8 cellular contexts compared by ENCODE assay signal in genomic region chr12:94941440-94941862, GRCh38.
A peak's percentile ranks its signal among the peaks of the same experiment; 100 is the strongest.
DNase-seq lines count a peak whose midpoint lies in the region; ATAC-seq, FAIRE-seq and TF ChIP-seq lines count a peak whose summit lies in the region.

No MANE protein-coding gene starts in this region.

- H4K20me1 ChIP-seq in SK-N-SH (ENCODE audit: insufficient read depth) (no peaks in the 10 kb centered on the region), K562 (replicated peaks; ENCODE audit: control insufficient read depth, insufficient read depth, low read length) (no peaks in the 10 kb centered on the region)

- H3K79me2 ChIP-seq in SK-N-SH (ENCODE audit: insufficient read depth): no peaks in the 10 kb centered on the region
- H3K79me2 ChIP-seq in K562 (ENCODE audit: control insufficient read depth, insufficient read depth, low read length): no peaks in the 10 kb centered on the region

- no peak for TF ChIP-seq RAD21 in SK-N-SH (IDR thresholded peaks at IDR 0.05; ENCODE audit: low read length)
- TF ChIP-seq RAD21 in K562 (CRISPR knock-in tag; conservative IDR thresholded peaks at IDR 0.05 in 1 of 2, IDR thresholded peaks at IDR 0.05 in 1 of 2): no peak

- TF ChIP-seq POLR2A in breast epithelium (IDR thresholded peaks at IDR 0.05) (no peak), K562 (conservative IDR thresholded peaks at IDR 0.05) (no peak), tibial nerve (IDR thresholded peaks at IDR 0.05) (no peak)

- H3K4me3 Mint-ChIP-seq in MCF 10A (ENCODE audit: unreplicated experiment): no peak overlapping the region

- H3K27me3 ChIP-seq in breast epithelium: no peaks in the 10 kb centered on the region
- no peaks in the 10 kb centered on the region for H3K27me3 ChIP-seq in SK-N-SH (ENCODE audit: insufficient read depth)
- peaks cover 6% of the 10 kb centered on the region in 2 experiments; a peak in 3 of 5 replicates for H3K27me3 ChIP-seq in K562 (ENCODE audit: control insufficient read depth in 2 of 2, insufficient read depth in 2 of 2, low read length in 2 of 2)
- no peaks in the 10 kb centered on the region for H3K27me3 ChIP-seq in tibial nerve

- 0 out of 2 replicates have a peak overlapping the region, but pooled peaks have one; percentile 23 for H3K4me2 ChIP-seq in SK-N-SH
- H3K4me2 ChIP-seq in K562 (ENCODE audit: insufficient read depth, low read length): no peak overlapping the region

- intact Hi-C loops in MCF 10A (cut with micrococcal nuclease) (no loop called here), breast epithelium (cut with DNase I; ENCODE audit: low total_unique reads) (no loop called here), K562 (cut with micrococcal nuclease) (no loop called here), mucosa of descending colon (cut with DNase I, micrococcal nuclease) (no loop called here)

- H2AFZ ChIP-seq in SK-N-SH (ENCODE audit: low read depth) (no peak overlapping the region; the same call in 1 of the 2 replicates), K562 (ENCODE audit: low read depth, low read length) (no peak overlapping the region)

- POLR2A ChIA-PET in MCF 10A (lab: Yijun Ruan, JAX) (interaction anchor here (0.7 to 2.2 kb wide), 4 partner anchors 10 to 41 kb away, joined by 3 to 14 read pairs (median 4); no protein-coding TSS in a partner anchor), SK-N-SH (lab: Yijun Ruan, JAX) (no interaction called here), K562 (lab: Yijun Ruan, JAX) (no interaction called here)

- H3K9me3 ChIP-seq in breast epithelium (no peaks in the 10 kb centered on the region), SK-N-SH (no peaks in the 10 kb centered on the region), K562 (replicated peaks; ENCODE audit: control insufficient read depth, insufficient read depth, low read depth, low read length) (no peaks in the 10 kb centered on the region), mucosa of descending colon (no peaks in the 10 kb centered on the region), tibial nerve (no peaks in the 10 kb centered on the region)

- peaks cover 5% of the 10 kb centered on the region for H3K36me3 Mint-ChIP-seq in MCF 10A (ENCODE audit: insufficient read depth, unreplicated experiment)

- no peak for TF ChIP-seq EP300 in SK-N-SH (IDR thresholded peaks at IDR 0.05; ENCODE audit: borderline replicate concordance in 1 of 2, low read depth in 1 of 2, low read length in 1 of 2)
- no peak for TF ChIP-seq EP300 in K562 (IDR thresholded peaks at IDR 0.05; ENCODE audit: low read length)
- TF ChIP-seq EP300 in tibial nerve (IDR thresholded peaks at IDR 0.05): peak; percentile 29 to 77

- BruUV-seq in MCF 10A (replicated peaks; lab: Mats Ljungman, UMichigan) (no TSS peak), K562 (replicated peaks; lab: Mats Ljungman, UMichigan) (no TSS peak)

- H3K4me1 ChIP-seq in breast epithelium (no peaks in the 10 kb centered on the region), SK-N-SH (ENCODE audit: control insufficient read depth in 1 of 2, insufficient read depth in 2 of 2, low read depth in 1 of 2, low read length in 1 of 2) (no peaks in the 10 kb centered on the region; a peak in 1 of 4 replicates), K562 (replicated peaks in 1 of 2; ENCODE audit: control insufficient read depth in 2 of 2, insufficient read depth in 2 of 2, low read length in 2 of 2) (peaks cover 2 to 4% of the 10 kb centered on the region in 2 experiments; a peak in 3 of 5 replicates), mucosa of descending colon (ENCODE audit: low read depth) (no peaks in the 10 kb centered on the region), tibial nerve (peaks cover 0 to 13% (median 4%) of the 10 kb centered on the region in 4 donors)

- ATAC-seq in K562 (no peak), mucosa of descending colon (peak; percentile 70), HG02798 (IDR thresholded peaks at IDR 0.05; ENCODE audit: poor library complexity, unreplicated experiment) (no peak), HG03025 (IDR thresholded peaks at IDR 0.05; ENCODE audit: low FRiP score, unreplicated experiment) (no peak)

- H3K9me3 Mint-ChIP-seq in MCF 10A (ENCODE audit: unreplicated experiment): no peaks in the 10 kb centered on the region

- 19% methylated on average over 7 of the region's 7 CpGs for WGBS in SK-N-SH (ENCODE audit: low lambda C conversion rate)
- 5% methylated on average over 7 of the region's 7 CpGs for WGBS in K562 (ENCODE audit: insufficient coverage, low coverage, missing lambda C conversion rate)
- WGBS in tibial nerve, 2 donors: 10 to 15% methylated on average over 7 of the region's 7 CpGs

- H3K36me3 ChIP-seq in breast epithelium: no peaks in the 10 kb centered on the region
- no peaks in the 10 kb centered on the region for H3K36me3 ChIP-seq in SK-N-SH (replicated peaks in 1 of 2; ENCODE audit: control insufficient read depth in 1 of 2, insufficient read depth in 2 of 2, low read length in 1 of 2)
- H3K36me3 ChIP-seq in K562 (ENCODE audit: control insufficient read depth, insufficient read depth, low read length): no peaks in the 10 kb centered on the region
- no peaks in the 10 kb centered on the region for H3K36me3 ChIP-seq in mucosa of descending colon (ENCODE audit: low read depth)
- H3K36me3 ChIP-seq in tibial nerve: no peaks in the 10 kb centered on the region

- DNase-seq in MCF 10A (ENCODE audit: unreplicated experiment) (peak; percentile 77), breast epithelium (ENCODE audit: low spot score in 2 of 2) (no peak), SK-N-SH (peak; percentile 33), K562 (ENCODE audit: extremely low read depth in 1 of 4, low spot score in 3 of 4) (peak in 2 of 4 experiments; percentile 21 to 27), mucosa of descending colon (peak in 1 of 3 donors; percentile 18), tibial nerve (ENCODE audit: low spot score in 2 of 2) (peak; percentile 35 to 59)

- H3K9me2 ChIP-seq in SK-N-SH: no peaks in the 10 kb centered on the region

- no peaks in the 10 kb centered on the region for H3F3A ChIP-seq in SK-N-SH (replicated peaks; ENCODE audit: insufficient read depth)

- CTCF ChIA-PET in MCF 10A (lab: Yijun Ruan, JAX) (interaction anchor here (0.6 kb wide), 1 partner anchor 666 kb away, joined by 4 read pairs; no protein-coding TSS in a partner anchor), SK-N-SH (lab: Yijun Ruan, JAX) (interaction anchor here (1.3 kb wide), 1 partner anchor 66 kb away, joined by 3 read pairs; no protein-coding TSS in a partner anchor), K562 (lab: Yijun Ruan, JAX; ENCODE audit: low intra/inter-chr PET ratio) (no interaction called here)

- H3K4me1 Mint-ChIP-seq in MCF 10A (ENCODE audit: insufficient read depth, unreplicated experiment): peaks cover 10% of the 10 kb centered on the region

- H3K27ac Mint-ChIP-seq in MCF 10A (ENCODE audit: low read depth, unreplicated experiment): peak overlapping the region; percentile 86

- no peak overlapping the region for H3K9ac ChIP-seq in SK-N-SH
- no peak overlapping the region for H3K9ac ChIP-seq in K562 (ENCODE audit: insufficient read depth in 1 of 2, low read depth in 2 of 2, low read length in 2 of 2)

- in situ Hi-C loops in K562 (cut with MboI): no loop called here

- FAIRE-seq in K562 (lab: Jason Lieb, UNC): no peak

- no peak for TF ChIP-seq CTCF in MCF 10A (IDR thresholded peaks at IDR 0.05; ENCODE audit: unreplicated experiment)
- TF ChIP-seq CTCF in breast epithelium (IDR thresholded peaks at IDR 0.05): no peak
- TF ChIP-seq CTCF in SK-N-SH (IDR thresholded peaks at IDR 0.05): no peak
- no peak for TF ChIP-seq CTCF in K562 (IDR thresholded peaks at IDR 0.05 in 2 of 3, conservative IDR thresholded peaks at IDR 0.05 in 1 of 3; ENCODE audit: insufficient read depth in 2 of 3, low read depth in 1 of 3, low read length in 3 of 3)
- TF ChIP-seq CTCF in mucosa of descending colon (IDR thresholded peaks at IDR 0.05): no peak
- no peak for TF ChIP-seq CTCF in tibial nerve (IDR thresholded peaks at IDR 0.05)

- H3K27me3 Mint-ChIP-seq in MCF 10A (ENCODE audit: insufficient read depth, unreplicated experiment): no peaks in the 10 kb centered on the region

- no peaks in the 10 kb centered on the region for H3K9me1 ChIP-seq in K562 (ENCODE audit: control insufficient read depth, insufficient read depth, low read length)

- H3K4me3 ChIP-seq in breast epithelium (no peak overlapping the region), SK-N-SH (ENCODE audit: low read depth in 2 of 2, low read length in 1 of 2) (no peak overlapping the region), K562 (no peak overlapping the region), mucosa of descending colon (no peak overlapping the region), tibial nerve (no peak overlapping the region)

- H3K27ac ChIP-seq in breast epithelium (no peak overlapping the region), SK-N-SH (ENCODE audit: low read depth in 2 of 2, low read length in 1 of 2) (peak overlapping the region in 1 of 2 experiments; percentile 27; a peak in 1 of 4 replicates), K562 (ENCODE audit: extremely low read depth, low read depth, low read length) (no peak overlapping the region), tibial nerve (peak overlapping the region in 2 of 4 donors; percentile 48 to 50)

TF ChIP-seq in SK-N-SH, 30 proteins besides CTCF, POLR2A, EP300 and RAD21 (continues in another document):
- TF ChIP-seq PBX3 (IDR thresholded peaks at IDR 0.05) (peak; percentile 49), FOSL2 (IDR thresholded peaks at IDR 0.05; ENCODE audit: borderline replicate concordance, low read depth) (no peak), MEF2A (IDR thresholded peaks at IDR 0.05; ENCODE audit: borderline replicate concordance, low read depth) (peak; percentile 32; the same call in 1 of the 2 replicates)

TF ChIP-seq in K562, 482 proteins besides CTCF, POLR2A, EP300 and RAD21 (continues in another document):
- TF ChIP-seq MEIS2 (IDR thresholded peaks at IDR 0.05; ENCODE audit: partially characterized antibody) (peak; percentile 24), TRIM28 (IDR thresholded peaks at IDR 0.05) (no peak), NFIC (IDR thresholded peaks at IDR 0.05) (peak; percentile 48), MCM5 (IDR thresholded peaks at IDR 0.05; ENCODE audit: low read depth) (no peak), E2F3 (CRISPR knock-in tag; IDR thresholded peaks at IDR 0.05) (no peak), ZNF133 (CRISPR knock-in tag; IDR thresholded peaks at IDR 0.05) (no peak), PKNOX1 (IDR thresholded peaks at IDR 0.05) (0 out of 2 replicates have a peak, but pooled peaks have one; percentile 10), CCAR2 (IDR thresholded peaks at IDR 0.05; ENCODE audit: low read depth, low read length) (no peak)

Comparison
In these comparisons a context has a peak if more than half of its experiments do, and no peak if none do; other contexts are left out.
1. DNase-seq: peak in MCF 10A (single experiment), SK-N-SH (single experiment) and tibial nerve (2 of 2); none in breast epithelium (0 of 2).